1 cellular context compared by ENCODE assay signal in the genomic region with DNA sequence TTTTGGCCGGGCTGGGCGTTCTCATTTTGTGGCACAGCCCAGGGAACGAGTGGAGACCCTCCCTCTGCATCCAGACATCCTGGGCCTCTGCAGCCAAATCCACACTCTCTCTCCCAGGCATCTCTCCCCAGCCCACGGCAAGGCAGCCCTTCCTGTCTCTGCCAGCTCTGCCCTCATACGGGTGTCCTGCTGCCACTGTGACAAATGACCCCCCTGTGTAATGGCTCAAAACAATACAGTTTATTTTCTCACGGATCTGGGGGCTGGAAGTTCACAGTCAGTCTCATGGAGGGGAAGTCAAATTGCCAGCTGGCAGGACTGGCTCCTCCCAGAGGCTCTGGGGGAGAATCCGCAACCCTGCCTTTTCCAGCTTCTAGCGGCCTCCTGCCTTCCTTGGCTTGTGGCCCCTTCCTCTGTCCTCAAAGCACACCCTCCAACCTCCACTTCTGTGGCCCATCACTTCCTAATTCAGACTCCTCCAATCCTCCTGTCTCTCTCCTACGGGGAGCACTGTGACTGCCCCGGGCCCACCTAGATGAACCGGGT.
TF ChIP-seq lines count a peak whose summit lies in the region.

No MANE protein-coding gene starts in this region.

TF ChIP-seq in HEK293, 187 proteins besides CTCF, POLR2A, EP300 and RAD21 (continued from another document):
- TF ChIP-seq ZFP69B (tag by site-specific recombination; IDR thresholded peaks at IDR 0.05) = 0 out of 2 replicates have a peak, but pooled peaks have one; percentile 22
TF ChIP-seq in HEK293: peak in this region for 2.
